ENCODE assay signal across 35 cellular contexts in genomic region chr10:127193125-127193524, GRCh38. TPM values are rescaled to one million over a fixed set of nuclear protein-coding genes. Genes with fewer than 3 reads are reported as not detected.
DNase-seq lines count a peak whose midpoint lies in the region; TF ChIP-seq lines count a peak whose summit lies in the region.
"Had no signal": no experiment of that assay in that cellular context is flagged by ENCODE, and none has a peak within 500 bp of the region (broad histone marks: within the 10 kb centered on the region; RNA-seq: fewer than 3 reads in every experiment).

No MANE protein-coding gene starts in this region.

- no peak overlapping the region for H3K9ac ChIP-seq in mesenchymal stem cell (ENCODE audit: low read length)

- H3K36me3 ChIP-seq in mesenchymal stem cell (ENCODE audit: control insufficient read depth in 1 of 2, insufficient read depth in 2 of 2, low read depth in 1 of 2, low read length in 2 of 2) (peaks cover 0 to 14% of the 10 kb centered on the region in 2 experiments), ovary (no peaks in the 10 kb centered on the region)
- H3K36me3 ChIP-seq: adrenal gland, cardiac muscle cell, colonic mucosa, left lung had no signal

- H4K91ac ChIP-seq in mesenchymal stem cell (ENCODE audit: low read length): no peak overlapping the region

- no peak overlapping the region for H4K8ac ChIP-seq in mesenchymal stem cell (ENCODE audit: low read length)

- TF ChIP-seq CTCF in AG04449 (IDR thresholded peaks at IDR 0.05; ENCODE audit: insufficient read depth, low read length, missing control alignments) (no peak), astrocyte of the spinal cord (IDR thresholded peaks at IDR 0.05; ENCODE audit: low read depth, low read length) (no peak), ovary (IDR thresholded peaks at IDR 0.05) (no peak)

- no peak for TF ChIP-seq EP300 in ovary (IDR thresholded peaks at IDR 0.05)

- POLR2A ChIA-PET in AG04449 (lab: Yijun Ruan, JAX): no interaction called here
- POLR2A ChIA-PET in activated CD4-positive, alpha-beta memory T cell treated with anti-CD3 and anti-CD28 coated beads for 36 hours (lab: Charles Lee): interaction anchor here (0.6 kb wide), 1 partner anchor 32 kb away, joined by 3 read pairs; no protein-coding TSS in a partner anchor

- H2BK12ac ChIP-seq in mesenchymal stem cell (ENCODE audit: low read length in 2 of 2): no peak overlapping the region

- no peaks in the 10 kb centered on the region for H3K36me3 Mint-ChIP-seq in activated CD4-positive, alpha-beta memory T cell treated with anti-CD3 and anti-CD28 coated beads for 36 hours
- H3K36me3 Mint-ChIP-seq: activated naive CD4-positive, alpha-beta T cell treated with anti-CD3 and anti-CD28 coated beads, Interleukin-2, amount 10 ng/mL, durations not matched to agents 7 days and 5 days; naive B cell had no signal

- H3K4me3 ChIP-seq in AG04449 (ENCODE audit: low read depth, low read length): no peak overlapping the region
- H3K4me3 ChIP-seq in astrocyte of the spinal cord (ENCODE audit: low read depth, low read length): no peak overlapping the region
- no peak overlapping the region for H3K4me3 ChIP-seq in mesenchymal stem cell (ENCODE audit: insufficient read depth in 1 of 2, low read depth in 1 of 2, low read length in 2 of 2)
- H3K4me3 ChIP-seq in ovary: no peak overlapping the region
- H3K4me3 ChIP-seq: A549, adrenal gland, cardiac muscle cell, colonic mucosa, left lung, testis had no signal

- no peak overlapping the region for H2BK120ac ChIP-seq in mesenchymal stem cell (ENCODE audit: low read depth, low read length)

- H3K9me3 ChIP-seq in mesenchymal stem cell (ENCODE audit: control insufficient read depth, low read length): no peaks in the 10 kb centered on the region
- H3K9me3 ChIP-seq in ovary: no peaks in the 10 kb centered on the region
- H3K9me3 ChIP-seq: A549, adrenal gland, colonic mucosa, left lung, testis had no signal

- H3K4me1 ChIP-seq in mesenchymal stem cell (ENCODE audit: control insufficient read depth, insufficient read depth, low read depth, low read length) (peaks cover 28% of the 10 kb centered on the region), ovary (ENCODE audit: insufficient read depth) (peaks cover 11% of the 10 kb centered on the region)
- H3K4me1 ChIP-seq: colonic mucosa had no signal

- intact Hi-C loops in activated CD4-positive, alpha-beta memory T cell treated with anti-CD3 and anti-CD28 coated beads for 36 hours (cut with micrococcal nuclease): no loop called here
- intact Hi-C loops in ovary (cut with DNase I): no loop called here

- H3K18ac ChIP-seq in mesenchymal stem cell (ENCODE audit: low read depth in 1 of 2, low read length in 2 of 2): no peak overlapping the region

- no peak overlapping the region for H3K14ac ChIP-seq in mesenchymal stem cell (ENCODE audit: low read length in 2 of 2)

- no peak overlapping the region for H3K4me3 Mint-ChIP-seq in activated CD4-positive, alpha-beta memory T cell treated with anti-CD3 and anti-CD28 coated beads for 36 hours
- H3K4me3 Mint-ChIP-seq: activated CD4-positive, alpha-beta T cell treated with anti-CD3 and anti-CD28 coated beads for 36 hours; activated CD8-positive, alpha-beta T cell treated with anti-CD3 and anti-CD28 coated beads, Interleukin-2, amount 10 ng/mL, durations not matched to agents 7 days and 5 days; activated naive CD4-positive, alpha-beta T cell treated with anti-CD3 and anti-CD28 coated beads, Interleukin-2, amount 10 ng/mL, durations not matched to agents 7 days and 5 days; activated T-helper 17 cell treated with anti-CD3 and anti-CD28 coated beads, Interleukin-2, amount 50 U/mL, for 72 hours; naive B cell; stimulated activated naive CD8-positive, alpha-beta T cell treated with anti-CD3 and anti-CD28 coated beads, Interleukin-15, Interleukin-2, amounts not matched to agents 100 ng/mL and 50 ng/mL, for 24 hours; T-helper 2 cell treated with Interferon-gamma antibody and Interleukin-4, amounts not matched to agents 5 μg/mL and 100 μg/mL, for 36 hours had no signal

- H3K4ac ChIP-seq in mesenchymal stem cell (ENCODE audit: low read depth in 1 of 2, low read length in 2 of 2): no peak overlapping the region

- WGBS in mesenchymal stem cell: 72% methylated on average over 7 of the region's 7 CpGs
- 66 to 73% (median 70%) methylated on average over 7 of the region's 7 CpGs for WGBS in ovary, 3 donors

- H2BK5ac ChIP-seq in mesenchymal stem cell (ENCODE audit: low read depth, low read length, poor library complexity, severe bottlenecking): no peak overlapping the region

- no peak overlapping the region for H2AK5ac ChIP-seq in mesenchymal stem cell (ENCODE audit: low read length, severe bottlenecking)

- in situ Hi-C loops in astrocyte of the spinal cord (cut with HindIII; ENCODE audit: low sequenced_read_pairs): no loop called here

- no peak overlapping the region for H3K4me2 ChIP-seq in mesenchymal stem cell (ENCODE audit: low read length, poor library complexity, severe bottlenecking)
- H3K4me2 ChIP-seq: A549 had no signal

- no peak overlapping the region for H3K27ac ChIP-seq in mesenchymal stem cell (ENCODE audit: low read length, poor library complexity, severe bottlenecking)
- no peak overlapping the region for H3K27ac ChIP-seq in ovary
- H3K27ac ChIP-seq: A549, adrenal gland, cardiac muscle cell, colonic mucosa, left lung, testis had no signal

- H2BK15ac ChIP-seq in mesenchymal stem cell (ENCODE audit: low read depth, poor library complexity, severe bottlenecking): no peak overlapping the region

- H3K27ac Mint-ChIP-seq in activated CD4-positive, alpha-beta memory T cell treated with anti-CD3 and anti-CD28 coated beads for 36 hours: no peak overlapping the region
- H3K27ac Mint-ChIP-seq: activated CD4-positive, alpha-beta T cell treated with anti-CD3 and anti-CD28 coated beads for 36 hours; activated CD8-positive, alpha-beta T cell treated with anti-CD3 and anti-CD28 coated beads, Interleukin-2, amount 10 ng/mL, durations not matched to agents 7 days and 5 days; activated naive CD4-positive, alpha-beta T cell treated with anti-CD3 and anti-CD28 coated beads, Interleukin-2, amount 10 ng/mL, durations not matched to agents 7 days and 5 days; activated T-helper 17 cell treated with anti-CD3 and anti-CD28 coated beads, Interleukin-2, amount 50 U/mL, for 72 hours; naive B cell; stimulated activated naive CD8-positive, alpha-beta T cell treated with anti-CD3 and anti-CD28 coated beads, Interleukin-15, Interleukin-2, amounts not matched to agents 100 ng/mL and 50 ng/mL, for 24 hours; T-helper 2 cell treated with Interferon-gamma antibody and Interleukin-4, amounts not matched to agents 5 μg/mL and 100 μg/mL, for 36 hours had no signal

- CTCF ChIA-PET in AG04449 (lab: Yijun Ruan, JAX): interaction anchor here (0.8 kb wide), 1 partner anchor 16 kb away, joined by 3 read pairs; no protein-coding TSS in a partner anchor
- CTCF ChIA-PET in activated CD4-positive, alpha-beta memory T cell treated with anti-CD3 and anti-CD28 coated beads for 36 hours (lab: Charles Lee): no interaction called here

- H3K27me3 ChIP-seq in mesenchymal stem cell (ENCODE audit: control insufficient read depth in 1 of 2, insufficient read depth in 1 of 2, low read length in 2 of 2): peaks cover 0 to 19% of the 10 kb centered on the region in 2 experiments
- no peaks in the 10 kb centered on the region for H3K27me3 ChIP-seq in ovary
- H3K27me3 ChIP-seq: testis had no signal

- DNase-seq in AG04449 (ENCODE audit: low read depth, low spot score): peak; percentile 33
- peak; percentile 25 for DNase-seq in HT1080 (ENCODE audit: low read depth)
- DNase-seq in astrocyte of the spinal cord (ENCODE audit: low read depth, low spot score): peak; percentile 71
- peak; percentile 22 for DNase-seq in mesenchymal stem cell
- DNase-seq in activated CD4-positive, alpha-beta memory T cell treated with anti-CD3 and anti-CD28 coated beads for 36 hours: no peak
- DNase-seq in NCI-H2171 (lab: John Stamatoyannopoulos, UW): no peak
- no peak for DNase-seq in globus pallidus (ENCODE audit: low spot score)
- no peak for DNase-seq in ovary
- DNase-seq: activated CD4-positive, alpha-beta T cell treated with anti-CD3 and anti-CD28 coated beads for 36 hours; activated CD8-positive, alpha-beta T cell treated with anti-CD3 and anti-CD28 coated beads, Interleukin-2, amount 10 ng/mL, durations not matched to agents 7 days and 5 days; activated naive CD4-positive, alpha-beta T cell treated with anti-CD3 and anti-CD28 coated beads, Interleukin-2, amount 10 ng/mL, durations not matched to agents 7 days and 5 days; adrenal gland; colonic mucosa; effector CD4-positive, alpha-beta T cell; glutamatergic neuron; KBM-7; left lung; naive B cell; NCI-H1417; NCI-H2029; NCI-H2227 treated with DMSO at 0.1 percent for 48 hours; NCI-H526 treated with DMSO at 0.1 percent for 48 hours; NK-92 treated with Interleukin-12 subunit alpha and Interleukin-12 subunit beta, amount 100 ng/mL, for 24 hours; nucleus accumbens; PC-3; SHP77 treated with DMSO at 0.1 percent for 48 hours; small intestine; testis had no signal

- H3K4me1 Mint-ChIP-seq in activated CD4-positive, alpha-beta memory T cell treated with anti-CD3 and anti-CD28 coated beads for 36 hours (ENCODE audit: low read depth): no peaks in the 10 kb centered on the region
- H3K4me1 Mint-ChIP-seq: activated naive CD4-positive, alpha-beta T cell treated with anti-CD3 and anti-CD28 coated beads, Interleukin-2, amount 10 ng/mL, durations not matched to agents 7 days and 5 days; activated T-helper 17 cell treated with anti-CD3 and anti-CD28 coated beads, Interleukin-2, amount 50 U/mL, for 72 hours had no signal

- TF ChIP-seq POLR2A in ovary (IDR thresholded peaks at IDR 0.05): no peak

- H3K27me3 Mint-ChIP-seq in activated CD4-positive, alpha-beta memory T cell treated with anti-CD3 and anti-CD28 coated beads for 36 hours: peaks cover 24% of the 10 kb centered on the region

- H3K79me1 ChIP-seq in mesenchymal stem cell (replicated peaks; ENCODE audit: low read length, poor library complexity, severe bottlenecking): peaks cover 16% of the 10 kb centered on the region

- no peaks in the 10 kb centered on the region for H3K9me3 Mint-ChIP-seq in activated CD4-positive, alpha-beta memory T cell treated with anti-CD3 and anti-CD28 coated beads for 36 hours
- H3K9me3 Mint-ChIP-seq: activated naive CD4-positive, alpha-beta T cell treated with anti-CD3 and anti-CD28 coated beads, Interleukin-2, amount 10 ng/mL, durations not matched to agents 7 days and 5 days; activated T-helper 17 cell treated with anti-CD3 and anti-CD28 coated beads, Interleukin-2, amount 50 U/mL, for 72 hours; naive B cell; stimulated activated naive CD8-positive, alpha-beta T cell treated with anti-CD3 and anti-CD28 coated beads, Interleukin-15, Interleukin-2, amounts not matched to agents 100 ng/mL and 50 ng/mL, for 24 hours; T-helper 2 cell treated with Interferon-gamma antibody and Interleukin-4, amounts not matched to agents 5 μg/mL and 100 μg/mL, for 36 hours had no signal

- no peak overlapping the region for H2AFZ ChIP-seq in mesenchymal stem cell (ENCODE audit: low read depth, low read length)

- no peak overlapping the region for H3K23ac ChIP-seq in mesenchymal stem cell (ENCODE audit: low read length in 2 of 2)

RNA-seq across cellular contexts. Expression of gene INSYN2A, which starts 3.3 kb away (rescaled TPM):
- total RNA-seq in HT1080 (2014; rRNA removed; shearing (Covaris generic)): 0.23 and 0.55 TPM in 2 replicates
- 0.23 and 0.61 TPM in 2 replicates for polyA plus RNA-seq in HT1080 (2015; cell fraction: cytosol; rRNA removed)
- polyA plus RNA-seq in HT1080 (2015; cell fraction: nucleus; rRNA removed): 0.23 and 0.35 TPM in 2 replicates
- 0.07 TPM for polyA plus RNA-seq in mesenchymal stem cell (2013, experiment 1 of 2)
- 0.12 TPM for polyA plus RNA-seq in mesenchymal stem cell (2013, experiment 2 of 2)
- not detected for total RNA-seq in activated CD4-positive, alpha-beta memory T cell treated with anti-CD3 and anti-CD28 coated beads for 36 hours
- total RNA-seq in ovary: 1 to 10 TPM in 1 of 7 donors, under 1 TPM in 6; 0.12 to 1.7 (median 0.18) TPM
- polyA plus RNA-seq in ovary: under 1 TPM; 0.27 to 0.30 TPM
- total RNA-seq: activated CD4-positive, alpha-beta T cell treated with anti-CD3 and anti-CD28 coated beads for 36 hours; activated CD8-positive, alpha-beta T cell treated with anti-CD3 and anti-CD28 coated beads, Interleukin-2, amount 10 ng/mL, durations not matched to agents 7 days and 5 days; activated T-helper 17 cell treated with anti-CD3 and anti-CD28 coated beads, Interleukin-2, amount 50 U/mL, for 72 hours; adrenal gland; cardiac muscle cell; G401; mesenteric fat pad; PC-3 had no signal

Comparison
In these comparisons a context has a peak if more than half of its experiments do, and no peak if none do; other contexts are left out.
1. DNase-seq: peak in AG04449 (single experiment), HT1080 (single experiment), astrocyte of the spinal cord (single experiment) and mesenchymal stem cell (single experiment); none in activated CD4-positive, alpha-beta memory T cell treated with anti-CD3 and anti-CD28 coated beads for 36 hours (single experiment), NCI-H2171 (single experiment), globus pallidus (single experiment) and ovary (0 of 5).